11 cellular contexts compared by ENCODE assay signal in genomic region chr4:2930135-2930805, GRCh38. TPM values are rescaled to one million over a fixed set of nuclear protein-coding genes. Genes with fewer than 3 reads are reported as not detected.
DNase-seq lines count a peak whose midpoint lies in the region; ATAC-seq and TF ChIP-seq lines count a peak whose summit lies in the region.
"Had no signal": no experiment of that assay in that cellular context is flagged by ENCODE, and none has a peak within 500 bp of the region (broad histone marks: within the 10 kb centered on the region; RNA-seq: fewer than 3 reads in every experiment).

No MANE protein-coding gene starts in this region.

- no peak for DNase-seq in activated naive CD4-positive, alpha-beta T cell treated with anti-CD3 and anti-CD28 coated beads for 36 hours
- no peak for DNase-seq in activated naive CD4-positive, alpha-beta T cell treated with Interleukin-2 at 50 U/mL for 16 hours
- DNase-seq in activated CD4-positive, alpha-beta memory T cell treated with anti-CD3 and anti-CD28 coated beads, Interleukin-2, amount 10 ng/mL, durations not matched to agents 7 days and 5 days, result no peak
- DNase-seq in right lobe of liver, result peak in 2 of 3 donors; percentile 15 to 59
- peak; percentile 17 to 63 for DNase-seq in tibial artery
- no peak for DNase-seq in NCI-H1105 (lab: John Stamatoyannopoulos, UW)
- DNase-seq: effector memory CD4-positive, alpha-beta T cell; NCI-H1092 had no signal

- H3K4me1 ChIP-seq in right lobe of liver, result peaks cover 0 to 15% (median 0%) of the 10 kb centered on the region in 4 donors
- H3K4me1 ChIP-seq in tibial artery, result peaks cover 0 to 29% (median 11%) of the 10 kb centered on the region in 4 donors

- H3K27ac ChIP-seq in right lobe of liver (peak overlapping the region in 2 of 3 donors; percentile 16 to 54), tibial artery (peak overlapping the region; percentile 4 to 29)

- peaks cover 18% of the 10 kb centered on the region for H3K36me3 Mint-ChIP-seq in activated naive CD4-positive, alpha-beta T cell treated with anti-CD3 and anti-CD28 coated beads for 36 hours (ENCODE audit: low read depth)
- H3K36me3 Mint-ChIP-seq in activated CD4-positive, alpha-beta memory T cell treated with anti-CD3 and anti-CD28 coated beads, Interleukin-2, amount 10 ng/mL, durations not matched to agents 7 days and 5 days (ENCODE audit: low read depth), result peaks cover 54% of the 10 kb centered on the region

- no peak for TF ChIP-seq POLR2A in right lobe of liver (IDR thresholded peaks at IDR 0.05)

- 69% methylated on average over 11 of the region's 12 CpGs for WGBS in right lobe of liver (ENCODE audit: insufficient coverage, low coverage, low lambda C conversion rate, missing lambda C conversion rate)

- H3K27me3 Mint-ChIP-seq in activated naive CD4-positive, alpha-beta T cell treated with anti-CD3 and anti-CD28 coated beads for 36 hours (ENCODE audit: low read depth), result no peaks in the 10 kb centered on the region
- H3K27me3 Mint-ChIP-seq in activated CD4-positive, alpha-beta memory T cell treated with anti-CD3 and anti-CD28 coated beads, Interleukin-2, amount 10 ng/mL, durations not matched to agents 7 days and 5 days, result no peaks in the 10 kb centered on the region

- peak overlapping the region; percentile 71 for H3K27ac Mint-ChIP-seq in activated naive CD4-positive, alpha-beta T cell treated with anti-CD3 and anti-CD28 coated beads for 36 hours
- H3K27ac Mint-ChIP-seq in activated CD4-positive, alpha-beta memory T cell treated with anti-CD3 and anti-CD28 coated beads, Interleukin-2, amount 10 ng/mL, durations not matched to agents 7 days and 5 days, result peak overlapping the region; percentile 56

- TF ChIP-seq CTCF in right lobe of liver (IDR thresholded peaks at IDR 0.05) (no peak), tibial artery (IDR thresholded peaks at IDR 0.05) (no peak)

- POLR2A ChIA-PET in activated CD4-positive, alpha-beta memory T cell treated with anti-CD3 and anti-CD28 coated beads, Interleukin-2, amount 10 ng/mL, durations not matched to agents 7 days and 5 days (lab: Charles Lee), result no interaction called here

- H3K9me3 ChIP-seq in right lobe of liver (no peaks in the 10 kb centered on the region), tibial artery (no peaks in the 10 kb centered on the region)

- intact Hi-C loops in activated naive CD4-positive, alpha-beta T cell treated with anti-CD3 and anti-CD28 coated beads for 36 hours (cut with micrococcal nuclease), result loop anchor here (10.0 kb wide), 2 partner anchors 465 to 515 kb away; partner anchors contain the start of genes CFAP99, RNF4 and ZFYVE28
- intact Hi-C loops in right lobe of liver (cut with DNase I) (loop anchor here in 1 of 2 donors (10.0 kb wide), 1 partner anchor 165 kb away; no protein-coding TSS in a partner anchor), tibial artery (cut with DNase I; ENCODE audit: low total_unique reads) (loop anchor here (10.0 kb wide), 2 partner anchors 165 to 1955 kb away; partner anchors contain the start of gene DGKQ)

- peaks cover 20% of the 10 kb centered on the region for H3K4me1 Mint-ChIP-seq in activated naive CD4-positive, alpha-beta T cell treated with anti-CD3 and anti-CD28 coated beads for 36 hours (ENCODE audit: low read depth)
- peaks cover 23% of the 10 kb centered on the region for H3K4me1 Mint-ChIP-seq in activated CD4-positive, alpha-beta memory T cell treated with anti-CD3 and anti-CD28 coated beads, Interleukin-2, amount 10 ng/mL, durations not matched to agents 7 days and 5 days

- H3K36me3 ChIP-seq in right lobe of liver, result peaks cover 0 to 38% (median 9%) of the 10 kb centered on the region in 4 donors
- peaks cover 24 to 76% (median 58%) of the 10 kb centered on the region in 3 donors for H3K36me3 ChIP-seq in tibial artery

- H3K27me3 ChIP-seq in right lobe of liver (no peaks in the 10 kb centered on the region), tibial artery (no peaks in the 10 kb centered on the region)

- CTCF ChIA-PET in activated naive CD4-positive, alpha-beta T cell treated with anti-CD3 and anti-CD28 coated beads for 36 hours (lab: Charles Lee), result no interaction called here
- CTCF ChIA-PET in activated CD4-positive, alpha-beta memory T cell treated with anti-CD3 and anti-CD28 coated beads, Interleukin-2, amount 10 ng/mL, durations not matched to agents 7 days and 5 days (lab: Charles Lee), result interaction anchor here (1.0 kb wide), 1 partner anchor 166 kb away, joined by 3 read pairs; no protein-coding TSS in a partner anchor

- peak in 3 of 4 donors; percentile 1 to 28 (median 20) for ATAC-seq in right lobe of liver
- ATAC-seq in GM19467 (IDR thresholded peaks at IDR 0.05; ENCODE audit: unreplicated experiment), result no peak
- ATAC-seq in GM18907 (IDR thresholded peaks at IDR 0.05; ENCODE audit: unreplicated experiment), result no peak
- ATAC-seq: GM12878 had no signal

- H3K9me3 Mint-ChIP-seq in activated naive CD4-positive, alpha-beta T cell treated with anti-CD3 and anti-CD28 coated beads for 36 hours, result no peaks in the 10 kb centered on the region
- H3K9me3 Mint-ChIP-seq in activated CD4-positive, alpha-beta memory T cell treated with anti-CD3 and anti-CD28 coated beads, Interleukin-2, amount 10 ng/mL, durations not matched to agents 7 days and 5 days, result no peaks in the 10 kb centered on the region

- H3K4me3 Mint-ChIP-seq in activated naive CD4-positive, alpha-beta T cell treated with anti-CD3 and anti-CD28 coated beads for 36 hours, result no peak overlapping the region
- no peak overlapping the region for H3K4me3 Mint-ChIP-seq in activated CD4-positive, alpha-beta memory T cell treated with anti-CD3 and anti-CD28 coated beads, Interleukin-2, amount 10 ng/mL, durations not matched to agents 7 days and 5 days

- no peak overlapping the region for H3K4me3 ChIP-seq in right lobe of liver
- no peak overlapping the region for H3K4me3 ChIP-seq in tibial artery
- H3K4me3 ChIP-seq: GM12878 had no signal

RNA-seq across cellular contexts. Expression of gene NOP14, which starts 32.9 kb away (rescaled TPM):
- 10 to 100 TPM; 48.3 to 55.1 TPM for total RNA-seq in activated naive CD4-positive, alpha-beta T cell treated with anti-CD3 and anti-CD28 coated beads for 36 hours
- 10 to 100 TPM; 34.1 to 38.7 TPM for total RNA-seq in activated CD4-positive, alpha-beta memory T cell treated with anti-CD3 and anti-CD28 coated beads, Interleukin-2, amount 10 ng/mL, durations not matched to agents 7 days and 5 days
- total RNA-seq in right lobe of liver, result 10 to 100 TPM; 16.1 to 24.7 (median 19.5) TPM

RNA-seq across cellular contexts. Expression of gene GRK4, which starts 33.1 kb away (rescaled TPM):
- 1 to 10 TPM; 1.3 to 2.1 TPM for total RNA-seq in activated naive CD4-positive, alpha-beta T cell treated with anti-CD3 and anti-CD28 coated beads for 36 hours
- total RNA-seq in activated CD4-positive, alpha-beta memory T cell treated with anti-CD3 and anti-CD28 coated beads, Interleukin-2, amount 10 ng/mL, durations not matched to agents 7 days and 5 days, result 1 to 10 TPM; 3.1 to 3.6 TPM
- 1 to 10 TPM; 1.0 to 4.3 (median 2.8) TPM for total RNA-seq in right lobe of liver

Comparison
In these comparisons a context has a peak if more than half of its experiments do, and no peak if none do; other contexts are left out.
1. DNase-seq: peak in right lobe of liver (2 of 3) and tibial artery (2 of 2); none in activated naive CD4-positive, alpha-beta T cell treated with anti-CD3 and anti-CD28 coated beads for 36 hours (single experiment), activated naive CD4-positive, alpha-beta T cell treated with Interleukin-2 at 50 U/mL for 16 hours (single experiment), activated CD4-positive, alpha-beta memory T cell treated with anti-CD3 and anti-CD28 coated beads, Interleukin-2, amount 10 ng/mL, durations not matched to agents 7 days and 5 days (single experiment) and NCI-H1105 (single experiment).
2. ATAC-seq: peak in right lobe of liver (3 of 4); none in GM19467 (single experiment) and GM18907 (single experiment).